21 cellular contexts compared by ENCODE assay signal in genomic region chr5:91840412-91840811, GRCh38.
"Had no signal": no experiment of that assay in that cellular context is flagged by ENCODE, and none has a peak within 500 bp of the region (broad histone marks: within the 10 kb centered on the region; RNA-seq: fewer than 3 reads in every experiment).

No MANE protein-coding gene starts in this region.

- H3K36me3 ChIP-seq: ovary, right lobe of liver, stomach had no signal

- H3K4me1 Mint-ChIP-seq: activated CD4-positive, alpha-beta T cell treated with anti-CD3 and anti-CD28 coated beads for 36 hours; naive thymus-derived CD4-positive, alpha-beta T cell had no signal

- H3K27ac Mint-ChIP-seq: activated CD4-positive, alpha-beta T cell treated with anti-CD3 and anti-CD28 coated beads for 36 hours; activated naive CD8-positive, alpha-beta T cell; activated T-helper 1 cell treated with anti-CD3 and anti-CD28 coated beads, Interleukin-12 subunit alpha, Interleukin-12 subunit beta, Interleukin-2, Interleukin-4 antibody, amounts not matched to agents 30 ng/mL and 10 ng/mL and 1 ng/mL, durations not matched to agents 14 hours and 24 hours and 36 hours; naive thymus-derived CD4-positive, alpha-beta T cell had no signal

- H3K36me3 Mint-ChIP-seq: activated naive CD8-positive, alpha-beta T cell; naive thymus-derived CD4-positive, alpha-beta T cell had no signal

- H3K27me3 Mint-ChIP-seq: activated CD4-positive, alpha-beta T cell treated with anti-CD3 and anti-CD28 coated beads for 36 hours; activated naive CD8-positive, alpha-beta T cell; naive thymus-derived CD4-positive, alpha-beta T cell had no signal

- H3K4me3 ChIP-seq: body of pancreas, dorsolateral prefrontal cortex, hepatocyte, ovary, right lobe of liver, stomach had no signal

- H3K27ac ChIP-seq: body of pancreas, dorsolateral prefrontal cortex, foreskin keratinocyte, hepatocyte, ovary, right lobe of liver, stomach had no signal

- DNase-seq: activated CD4-positive, alpha-beta T cell treated with anti-CD3 and anti-CD28 coated beads for 36 hours; activated CD4-positive, alpha-beta T cell treated with anti-CD3 and anti-CD28 coated beads, Interleukin-2, amount 50 U/mL, for 48 hours; activated gamma-delta T cell treated with Interleukin-2 at 50 U/mL for 16 hours; amniotic stem cell; body of pancreas; caudate nucleus; dorsolateral prefrontal cortex; foreskin keratinocyte; left cardiac atrium; mesenchymal stem cell; naive thymus-derived CD4-positive, alpha-beta T cell; ovary; right lobe of liver; small intestine; stimulated activated CD4-positive, alpha-beta T cell treated with anti-CD3 and anti-CD28 coated beads, Interleukin-15, amount 100 ng/mL, for 24 hours; stimulated activated CD4-positive, alpha-beta T cell treated with anti-CD3 and anti-CD28 coated beads, Interleukin-2, amount 100 ng/mL, for 48 hours; stomach; trophoblast cell had no signal

- H3K9me3 Mint-ChIP-seq: activated T-helper 1 cell treated with anti-CD3 and anti-CD28 coated beads, Interleukin-12 subunit alpha, Interleukin-12 subunit beta, Interleukin-2, Interleukin-4 antibody, amounts not matched to agents 30 ng/mL and 10 ng/mL and 1 ng/mL, durations not matched to agents 14 hours and 24 hours and 36 hours had no signal

- H3K27me3 ChIP-seq: body of pancreas, dorsolateral prefrontal cortex, foreskin keratinocyte, hepatocyte, ovary, right lobe of liver, stomach had no signal

- H3K4me3 Mint-ChIP-seq: activated CD4-positive, alpha-beta T cell treated with anti-CD3 and anti-CD28 coated beads for 36 hours; activated naive CD8-positive, alpha-beta T cell; activated T-helper 1 cell treated with anti-CD3 and anti-CD28 coated beads, Interleukin-12 subunit alpha, Interleukin-12 subunit beta, Interleukin-2, Interleukin-4 antibody, amounts not matched to agents 30 ng/mL and 10 ng/mL and 1 ng/mL, durations not matched to agents 14 hours and 24 hours and 36 hours; naive thymus-derived CD4-positive, alpha-beta T cell had no signal

- H3K9me3 ChIP-seq: body of pancreas, ovary, right lobe of liver, stomach had no signal

- H3K4me1 ChIP-seq: body of pancreas, foreskin keratinocyte, right lobe of liver, stomach had no signal

- ATAC-seq: activated CD4-positive, alpha-beta T cell treated with anti-CD3 and anti-CD28 coated beads for 36 hours; body of pancreas; foreskin keratinocyte; left cardiac atrium; naive thymus-derived CD4-positive, alpha-beta T cell; right lobe of liver had no signal
